In genomic region chr17:18182978-18183333, GRCh38 we compare ENCODE assay signal across 1 cellular context.
TF ChIP-seq lines count a peak whose summit lies in the region.

No MANE protein-coding gene starts in this region.

TF ChIP-seq in HepG2, 621 proteins besides CTCF, POLR2A, EP300 and RAD21 (continued from another document and continues in another):
- TF ChIP-seq ZNF318 (CRISPR knock-in tag; IDR thresholded peaks at IDR 0.05) (no peak), HNRNPLL (IDR thresholded peaks at IDR 0.05; ENCODE audit: low read depth, low read length, poor library complexity, severe bottlenecking) (no peak), ZNF549 (CRISPR knock-in tag; IDR thresholded peaks at IDR 0.05) (no peak), ZNF326 (CRISPR knock-in tag; IDR thresholded peaks at IDR 0.05; ENCODE audit: borderline replicate concordance) (no peak), ZBTB43 (CRISPR knock-in tag; conservative IDR thresholded peaks at IDR 0.05) (0 out of 2 replicates have a peak, but pooled peaks have one; percentile 42), CERS6 (CRISPR knock-in tag; IDR thresholded peaks at IDR 0.05) (no peak), HMG20B (CRISPR knock-in tag; conservative IDR thresholded peaks at IDR 0.05) (no peak), THAP7 (CRISPR knock-in tag; IDR thresholded peaks at IDR 0.05) (no peak), ZBTB38 (CRISPR knock-in tag; IDR thresholded peaks at IDR 0.05) (no peak; the same call in 1 of the 2 replicates), SYNCRIP (IDR thresholded peaks at IDR 0.05; ENCODE audit: insufficient read depth, low read depth, low read length) (no peak), TBX3 (IDR thresholded peaks at IDR 0.05; ENCODE audit: borderline replicate concordance) (no peak), ZNF576 (CRISPR knock-in tag; IDR thresholded peaks at IDR 0.05) (no peak), MIXL1 (CRISPR knock-in tag; IDR thresholded peaks at IDR 0.05) (no peak), ZNF17 (CRISPR knock-in tag; IDR thresholded peaks at IDR 0.05) (no peak), ZNF724P (CRISPR knock-in tag; IDR thresholded peaks at IDR 0.05; ENCODE audit: borderline replicate concordance) (no peak), RCOR2 (CRISPR knock-in tag; IDR thresholded peaks at IDR 0.05) (no peak), DBP (CRISPR knock-in tag; IDR thresholded peaks at IDR 0.05; ENCODE audit: not compliant biosample characterization) (no peak), ZNF276 (CRISPR knock-in tag; IDR thresholded peaks at IDR 0.05; ENCODE audit: low read depth) (no peak), NFRKB (IDR thresholded peaks at IDR 0.05) (no peak), MYPOP (CRISPR knock-in tag; IDR thresholded peaks at IDR 0.05) (0 out of 2 replicates have a peak, but pooled peaks have one; percentile 3), RFX1 (IDR thresholded peaks at IDR 0.05) (no peak), MBD4 (IDR thresholded peaks at IDR 0.05; ENCODE audit: borderline replicate concordance, low read length) (no peak), CENPBD1 (CRISPR knock-in tag; IDR thresholded peaks at IDR 0.05; ENCODE audit: borderline replicate concordance, low read depth) (peak; percentile 43; the same call in 1 of the 2 replicates), ZNF10 (CRISPR knock-in tag; IDR thresholded peaks at IDR 0.05; ENCODE audit: borderline replicate concordance, low read depth) (no peak), E2F5 (CRISPR knock-in tag; conservative IDR thresholded peaks at IDR 0.05) (no peak), MEF2D (CRISPR knock-in tag; IDR thresholded peaks at IDR 0.05) (peak; percentile 89), ZNF615 (CRISPR knock-in tag; IDR thresholded peaks at IDR 0.05; ENCODE audit: borderline replicate concordance) (no peak), RERE (CRISPR knock-in tag; IDR thresholded peaks at IDR 0.05; ENCODE audit: low read depth) (no peak)
